8 cellular contexts compared by ENCODE assay signal in genomic region chr17:5584383-5584951, GRCh38. TPM values are rescaled to one million over a fixed set of nuclear protein-coding genes. Genes with fewer than 3 reads are reported as not detected.
A peak's percentile ranks its signal among the peaks of the same experiment; 100 is the strongest.
DNase-seq lines count a peak whose midpoint lies in the region; ATAC-seq and TF ChIP-seq lines count a peak whose summit lies in the region.

Gene NLRP1, minus strand, starts transcription at chr17:5584509. Its CDS starts 552 bp downstream, at chr17:5583957.

- H3K36me3 ChIP-seq in trophoblast cell (ENCODE audit: control insufficient read depth in 1 of 2, insufficient read depth in 2 of 2, low read length in 2 of 2), result no peaks in the 10 kb centered on the region
- H3K36me3 ChIP-seq in tibial artery, result peaks cover 6 to 21% (median 21%) of the 10 kb centered on the region in 3 donors

- peak; percentile 85 for TF ChIP-seq POLR2A in Raji (IDR thresholded peaks at IDR 0.05; ENCODE audit: insufficient read depth, low read depth, low read length)

- H3K9ac ChIP-seq in trophoblast cell (ENCODE audit: low read length), result no peak within 1 kb of the TSS

- no peaks in the 10 kb centered on the region for H3K27me3 ChIP-seq in trophoblast cell (ENCODE audit: insufficient read depth, low read length)
- H3K27me3 ChIP-seq in tibial artery, result no peaks in the 10 kb centered on the region

- no peak within 1 kb of the TSS for H4K91ac ChIP-seq in trophoblast cell (ENCODE audit: low read depth, low read length)

- H3K23ac ChIP-seq in trophoblast cell (ENCODE audit: low read length), result no peak within 1 kb of the TSS

- ATAC-seq in GM19025 (IDR thresholded peaks at IDR 0.05; ENCODE audit: low read depth, unreplicated experiment), result peak; percentile 77
- peak; percentile 85 for ATAC-seq in HG03280 (IDR thresholded peaks at IDR 0.05; ENCODE audit: unreplicated experiment)

- peak within 1 kb of the TSS; percentile 9 for H4K8ac ChIP-seq in trophoblast cell (ENCODE audit: low read depth, low read length)

- intact Hi-C loops in tibial artery (cut with DNase I; ENCODE audit: low total_unique reads), result no loop called here

- no peak within 1 kb of the TSS for H2BK5ac ChIP-seq in trophoblast cell (ENCODE audit: low read depth, low read length, poor library complexity)

- WGBS in trophoblast cell (ENCODE audit: extremely low coverage, insufficient coverage, insufficient read length), result no CpG with 5 or more reads among the region's 11 CpGs

- no peak within 1 kb of the TSS for H3K18ac ChIP-seq in trophoblast cell (ENCODE audit: low read length)

- peak within 1 kb of the TSS; percentile 6 for H3K14ac ChIP-seq in trophoblast cell (ENCODE audit: low read length)

- no peak within 1 kb of the TSS for H3K4ac ChIP-seq in trophoblast cell (ENCODE audit: low read depth, low read length)

- H3K79me2 ChIP-seq in trophoblast cell (ENCODE audit: control insufficient read depth, insufficient read depth, low read length, poor library complexity), result no peaks in the 10 kb centered on the region

- no peak within 1 kb of the TSS for H2AFZ ChIP-seq in trophoblast cell (ENCODE audit: insufficient read depth, low read length, poor library complexity)

- H3K4me2 ChIP-seq in trophoblast cell (ENCODE audit: low read length), result no peak within 1 kb of the TSS

- no peak within 1 kb of the TSS for H2AK5ac ChIP-seq in trophoblast cell (ENCODE audit: low read length)

- H3K79me1 ChIP-seq in trophoblast cell (ENCODE audit: low read length), result no peaks in the 10 kb centered on the region

- H3K27ac ChIP-seq in trophoblast cell (ENCODE audit: low read depth, low read length) (no peak within 1 kb of the TSS), tibial artery (peak within 1 kb of the TSS; percentile 78 to 84)

- no peak for TF ChIP-seq CTCF in AG09319 (IDR thresholded peaks at IDR 0.05; ENCODE audit: low read depth, low read length)
- TF ChIP-seq CTCF in tibial artery (IDR thresholded peaks at IDR 0.05), result no peak

- no peak within 1 kb of the TSS for H4K12ac ChIP-seq in trophoblast cell (ENCODE audit: low read depth, low read length)

- H3K4me3 ChIP-seq in trophoblast cell (ENCODE audit: low read depth, low read length), result no peak within 1 kb of the TSS
- H3K4me3 ChIP-seq in tibial artery, result peak within 1 kb of the TSS; percentile 55 to 58

- peak; percentile 80 for DNase-seq in AG09319 (ENCODE audit: extremely low read depth, low read depth)
- peak; percentile 89 for DNase-seq in activated gamma-delta T cell treated with anti-CD3 and anti-CD28 coated beads, Interleukin-2, amount 50 U/mL, for 16 hours (ENCODE audit: low read depth)
- peak; percentile 93 for DNase-seq in germinal center (ENCODE audit: low spot score)
- peak; percentile 32 to 41 for DNase-seq in trophoblast cell
- DNase-seq in tibial artery, result peak; percentile 96

- peaks cover 10 to 13% of the 10 kb centered on the region in 2 experiments for H3K4me1 ChIP-seq in trophoblast cell (ENCODE audit: control insufficient read depth in 1 of 2, insufficient read depth in 2 of 2, low read length in 2 of 2)
- H3K4me1 ChIP-seq in tibial artery, result peaks cover 0 to 42% (median 15%) of the 10 kb centered on the region in 4 donors

- peak within 1 kb of the TSS; percentile 14 for H2BK120ac ChIP-seq in trophoblast cell (ENCODE audit: insufficient read depth, low read length, poor library complexity)

- H3K9me3 ChIP-seq in trophoblast cell (ENCODE audit: insufficient read depth, low read depth, low read length) (no peaks in the 10 kb centered on the region), tibial artery (no peaks in the 10 kb centered on the region)

- peak within 1 kb of the TSS; percentile 25 for H2BK12ac ChIP-seq in trophoblast cell (ENCODE audit: low read length)

RNA-seq across cellular contexts. Expression of gene NLRP1, which starts in this region (rescaled TPM):
- polyA plus RNA-seq in trophoblast cell (2013), result 5.6 TPM in 2 replicates

Comparison
In these comparisons a context has a peak if more than half of its experiments do, and no peak if none do; other contexts are left out.
1. DNase-seq: peak in every context shown above with its lines; median percentile 96 in tibial artery; 93 in germinal center; 89 in activated gamma-delta T cell treated with anti-CD3 and anti-CD28 coated beads, Interleukin-2, amount 50 U/mL, for 16 hours; 80 in AG09319; 36 in trophoblast cell.